In genomic region chr17:7169215-7169908, GRCh38 we compare ENCODE assay signal across 6 cellular contexts. TPM values are rescaled to one million over a fixed set of nuclear protein-coding genes. Genes with fewer than 3 reads are reported as not detected.
"Had no signal": no experiment of that assay in that cellular context is flagged by ENCODE, and none has a peak within 500 bp of the region (broad histone marks: within the 10 kb centered on the region; RNA-seq: fewer than 3 reads in every experiment).

No MANE protein-coding gene starts in this region.

RNA-seq across cellular contexts. Expression of gene ASGR1, which starts 9.8 kb away (rescaled TPM):
- polyA plus RNA-seq: naive thymus-derived CD4-positive, alpha-beta T cell had no signal

RNA-seq across cellular contexts. Expression of gene ASGR2, which starts 54.7 kb away (rescaled TPM):
- total RNA-seq: lung microvascular endothelial cell, myocyte, temporal lobe, urinary bladder had no signal
- polyA plus RNA-seq: naive thymus-derived CD4-positive, alpha-beta T cell; neural cell had no signal
